ENCODE assay signal across 27 cellular contexts in the genomic region with DNA sequence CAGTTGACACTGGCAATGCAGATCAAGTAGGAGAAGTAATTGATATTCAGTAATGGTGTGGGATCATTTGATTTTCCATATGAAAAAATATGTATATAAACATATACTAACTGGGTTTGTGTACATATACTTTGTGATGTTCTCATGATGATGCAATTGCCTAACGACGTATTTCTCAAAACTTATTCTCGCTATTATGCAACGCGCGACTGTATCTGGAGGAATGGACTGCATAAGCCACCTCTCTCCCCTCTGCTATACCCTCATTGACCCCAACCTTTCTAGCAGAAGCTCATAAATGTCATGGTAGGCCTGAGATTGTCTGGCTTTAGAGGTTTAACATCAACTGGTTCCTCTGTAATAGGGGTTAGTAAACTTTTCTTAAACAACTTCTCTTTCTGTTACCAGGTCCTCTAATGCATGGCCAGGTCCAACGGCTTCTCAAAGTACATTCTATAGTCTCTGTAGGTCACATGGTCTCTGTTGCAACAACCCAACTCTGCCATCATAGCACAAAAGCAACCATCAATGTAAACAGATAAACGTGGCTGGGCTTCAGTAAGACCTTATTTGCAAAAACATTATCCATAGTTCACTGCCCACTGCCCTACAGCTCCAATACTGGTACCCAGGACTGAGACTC. TPM values are rescaled to one million over a fixed set of nuclear protein-coding genes. Genes with fewer than 3 reads are reported as not detected.
DNase-seq lines count a peak whose midpoint lies in the region; ATAC-seq and TF ChIP-seq lines count a peak whose summit lies in the region.
"Had no signal": no experiment of that assay in that cellular context is flagged by ENCODE, and none has a peak within 500 bp of the region (broad histone marks: within the 10 kb centered on the region; RNA-seq: fewer than 3 reads in every experiment).

No MANE protein-coding gene starts in this region.

- intact Hi-C loops in CD4-positive, alpha-beta T cell (cut with DNase I, micrococcal nuclease): no loop called here
- intact Hi-C loops in IMR-90 (cut with micrococcal nuclease): no loop called here
- intact Hi-C loops in naive thymus-derived CD4-positive, alpha-beta T cell (cut with micrococcal nuclease): no loop called here

- WGBS in IMR-90 (ENCODE audit: extremely low coverage in 2 of 2, insufficient read length in 1 of 2), 2 experiments: 0% methylated on average over 1 of the region's 8 CpGs; no CpG with 5 or more reads in 1 of the 2 experiments

- H2AK5ac ChIP-seq in IMR-90 (ENCODE audit: low read depth, low read length): no peak overlapping the region

- H3K4ac ChIP-seq in IMR-90 (ENCODE audit: low read depth, low read length): no peak overlapping the region

- peak overlapping the region; percentile 13 for H3K27ac ChIP-seq in CD4-positive, alpha-beta T cell (ENCODE audit: low read depth, low read length)
- no peak overlapping the region for H3K27ac ChIP-seq in IMR-90 (ENCODE audit: insufficient read depth, low read length)
- H3K27ac ChIP-seq in SU-DHL-6 (ENCODE audit: low read depth, low read length): peak overlapping the region; percentile 6; the same call in 1 of the 2 replicates
- no peak overlapping the region for H3K27ac ChIP-seq in naive thymus-derived CD4-positive, alpha-beta T cell (ENCODE audit: low read depth, low read length)
- H3K27ac ChIP-seq: breast epithelium, gastroesophageal sphincter, thyroid gland had no signal

- H3K14ac ChIP-seq in IMR-90 (replicated peaks; ENCODE audit: low read depth, low read length): no peak overlapping the region

- H3K4me3 ChIP-seq in IMR-90 (ENCODE audit: insufficient read depth, low read depth, low read length): no peak overlapping the region
- no peak overlapping the region for H3K4me3 ChIP-seq in SU-DHL-6 (ENCODE audit: insufficient read depth, low read length, poor library complexity, severe bottlenecking)
- H3K4me3 ChIP-seq in naive thymus-derived CD4-positive, alpha-beta T cell (ENCODE audit: low read length): no peak overlapping the region
- H3K4me3 ChIP-seq: breast epithelium, esophagus squamous epithelium, gastroesophageal sphincter, GM12878, thyroid gland had no signal

- no peak for TF ChIP-seq CTCF in CD4-positive, alpha-beta T cell (IDR thresholded peaks at IDR 0.05)
- TF ChIP-seq CTCF in IMR-90 (conservative IDR thresholded peaks at IDR 0.05; ENCODE audit: low read depth, low read length): no peak
- TF ChIP-seq CTCF in SU-DHL-6 (IDR thresholded peaks at IDR 0.05; ENCODE audit: insufficient read depth, low read length, poor library complexity, severe bottlenecking): no peak

- no peak overlapping the region for H2AK9ac ChIP-seq in IMR-90 (replicated peaks; ENCODE audit: low read depth, low read length, poor library complexity)

- no peaks in the 10 kb centered on the region for H3K27me3 Mint-ChIP-seq in CD4-positive, alpha-beta T cell
- no peaks in the 10 kb centered on the region for H3K27me3 Mint-ChIP-seq in naive thymus-derived CD4-positive, alpha-beta T cell
- H3K27me3 Mint-ChIP-seq: stimulated activated naive CD8-positive, alpha-beta T cell treated with anti-CD3 and anti-CD28 coated beads, Interleukin-15, Interleukin-2, amounts not matched to agents 100 ng/mL and 50 ng/mL, for 24 hours had no signal

- H2BK5ac ChIP-seq in IMR-90 (ENCODE audit: low read depth, low read length, poor library complexity, severe bottlenecking): no peak overlapping the region

- no peak overlapping the region for H4K8ac ChIP-seq in IMR-90 (ENCODE audit: low read depth in 2 of 2, low read length in 2 of 2)

- no peaks in the 10 kb centered on the region for H3K9me2 ChIP-seq in SU-DHL-6 (replicated peaks; ENCODE audit: insufficient read depth, low read length)

- H3K27me3 ChIP-seq in CD4-positive, alpha-beta T cell (ENCODE audit: control insufficient read depth, insufficient read depth, low read length): no peaks in the 10 kb centered on the region
- H3K27me3 ChIP-seq in IMR-90 (ENCODE audit: control insufficient read depth, insufficient read depth, low read length) (no peaks in the 10 kb centered on the region), SU-DHL-6 (ENCODE audit: low read length) (no peaks in the 10 kb centered on the region)
- no peaks in the 10 kb centered on the region for H3K27me3 ChIP-seq in naive thymus-derived CD4-positive, alpha-beta T cell (ENCODE audit: control insufficient read depth in 2 of 2, insufficient read depth in 2 of 2, low read length in 2 of 2)
- H3K27me3 ChIP-seq: breast epithelium, esophagus squamous epithelium, gastroesophageal sphincter, thyroid gland had no signal

- H3K9me3 Mint-ChIP-seq in CD4-positive, alpha-beta T cell: no peaks in the 10 kb centered on the region
- H3K9me3 Mint-ChIP-seq in naive thymus-derived CD4-positive, alpha-beta T cell: no peaks in the 10 kb centered on the region
- H3K9me3 Mint-ChIP-seq: stimulated activated naive CD8-positive, alpha-beta T cell treated with anti-CD3 and anti-CD28 coated beads, Interleukin-15, Interleukin-2, amounts not matched to agents 100 ng/mL and 50 ng/mL, for 24 hours; T-helper 1 cell treated with Interleukin-12 subunit alpha and Interleukin-12 subunit beta and Interleukin-4 antibody, amounts not matched to agents 30 μg/mL and 1 μg/mL, for 36 hours had no signal

- H3K18ac ChIP-seq in IMR-90 (ENCODE audit: low read depth, low read length): no peak overlapping the region

- in situ Hi-C loops in IMR-90 (cut with MboI; ENCODE audit: low sequenced_read_pairs): no loop called here

- peak overlapping the region; percentile 43 for H3K27ac Mint-ChIP-seq in CD4-positive, alpha-beta T cell
- peak overlapping the region in 7 of 9 donors; percentile 8 to 84 (median 59) for H3K27ac Mint-ChIP-seq in naive thymus-derived CD4-positive, alpha-beta T cell
- H3K27ac Mint-ChIP-seq: T-helper 1 cell treated with Interleukin-12 subunit alpha and Interleukin-12 subunit beta and Interleukin-4 antibody, amounts not matched to agents 30 μg/mL and 1 μg/mL, for 36 hours had no signal

- no peaks in the 10 kb centered on the region for H3K9me3 ChIP-seq in CD4-positive, alpha-beta T cell (ENCODE audit: control insufficient read depth, low read length)
- H3K9me3 ChIP-seq in IMR-90 (ENCODE audit: control insufficient read depth, insufficient read depth, low read length) (no peaks in the 10 kb centered on the region), SU-DHL-6 (ENCODE audit: insufficient read depth, low read length) (no peaks in the 10 kb centered on the region)
- no peaks in the 10 kb centered on the region for H3K9me3 ChIP-seq in naive thymus-derived CD4-positive, alpha-beta T cell (ENCODE audit: control insufficient read depth in 2 of 3, low read length in 3 of 3)
- H3K9me3 ChIP-seq: breast epithelium, Caco-2, esophagus squamous epithelium, gastroesophageal sphincter, thyroid gland had no signal

- peaks cover 2% of the 10 kb centered on the region; the same call in 1 of the 2 replicates for H3K9me1 ChIP-seq in IMR-90 (ENCODE audit: insufficient read depth, low read length)

- H4K91ac ChIP-seq in IMR-90 (ENCODE audit: insufficient read depth, low read depth, low read length): no peak overlapping the region

- dilution Hi-C loops in IMR-90 (cut with HindIII; ENCODE audit: low sequenced_read_pairs, unreplicated experiment): no loop called here

- peaks cover 10% of the 10 kb centered on the region; the same call in 1 of the 2 replicates for H3F3A ChIP-seq in SU-DHL-6 (ENCODE audit: insufficient read depth)

- no peak overlapping the region for H3K4me2 ChIP-seq in IMR-90 (ENCODE audit: low read depth, low read length)
- no peak overlapping the region for H3K4me2 ChIP-seq in SU-DHL-6 (ENCODE audit: low read depth, low read length, poor library complexity, severe bottlenecking)

- peaks cover 11% of the 10 kb centered on the region; the same call in 1 of the 2 replicates for H4K20me1 ChIP-seq in IMR-90 (ENCODE audit: insufficient read depth, low read length)
- H4K20me1 ChIP-seq in SU-DHL-6 (ENCODE audit: low read depth, low read length): no peaks in the 10 kb centered on the region

- H2BK15ac ChIP-seq in IMR-90 (ENCODE audit: low read depth, low read length): no peak overlapping the region

- no peak overlapping the region for H2BK20ac ChIP-seq in IMR-90 (ENCODE audit: low read depth, low read length)

- DNase-seq in CD4-positive, alpha-beta T cell: no peak
- DNase-seq in IMR-90 (no peak), NCI-H2029 (lab: John Stamatoyannopoulos, UW) (no peak)
- no peak for DNase-seq in naive thymus-derived CD4-positive, alpha-beta T cell
- DNase-seq: activated CD4-positive, alpha-beta T cell treated with anti-CD3 and anti-CD28 coated beads for 4 hours; activated CD8-positive, alpha-beta memory T cell treated with anti-CD3 and anti-CD28 coated beads, Interleukin-2, amount 50 U/mL, for 48 hours; activated effector memory CD4-positive, alpha-beta T cell treated with anti-CD3 and anti-CD28 coated beads, Interleukin-2, amount 50 U/mL, for 16 hours; Caco-2; DMS79 treated with DMSO at 0.1 percent for 48 hours; esophagus squamous epithelium; hypothalamus; NCI-H1436; NCI-H524 treated with DMSO at 0.1 percent for 48 hours; nucleus accumbens; PC-3; SHP77 treated with DMSO at 0.1 percent for 48 hours; small intestine; stimulated activated CD4-positive, alpha-beta T cell treated with anti-CD3 and anti-CD28 coated beads, Interleukin-2, amount 100 ng/mL, for 48 hours; thyroid gland had no signal

- H3K36me3 ChIP-seq in IMR-90 (ENCODE audit: control insufficient read depth, insufficient read depth, low read length): no peaks in the 10 kb centered on the region
- no peaks in the 10 kb centered on the region for H3K36me3 ChIP-seq in SU-DHL-6 (ENCODE audit: low read length)
- no peaks in the 10 kb centered on the region for H3K36me3 ChIP-seq in naive thymus-derived CD4-positive, alpha-beta T cell (ENCODE audit: control insufficient read depth in 2 of 3, insufficient read depth in 3 of 3, low read length in 3 of 3)
- H3K36me3 ChIP-seq: breast epithelium, gastroesophageal sphincter, thyroid gland had no signal

- H3K4me3 Mint-ChIP-seq in CD4-positive, alpha-beta T cell: no peak overlapping the region
- H3K4me3 Mint-ChIP-seq in naive thymus-derived CD4-positive, alpha-beta T cell: no peak overlapping the region
- H3K4me3 Mint-ChIP-seq: stimulated activated naive CD8-positive, alpha-beta T cell treated with anti-CD3 and anti-CD28 coated beads, Interleukin-15, Interleukin-2, amounts not matched to agents 100 ng/mL and 50 ng/mL, for 24 hours; T-helper 1 cell treated with Interleukin-12 subunit alpha and Interleukin-12 subunit beta and Interleukin-4 antibody, amounts not matched to agents 30 μg/mL and 1 μg/mL, for 36 hours had no signal

- no peak overlapping the region for H3K56ac ChIP-seq in IMR-90 (ENCODE audit: extremely low read depth, insufficient read depth, low read length)

- H3K79me2 ChIP-seq in SU-DHL-6 (ENCODE audit: insufficient read depth, low read length): peaks cover 61% of the 10 kb centered on the region

- no peak for TF ChIP-seq RAD21 in IMR-90 (IDR thresholded peaks at IDR 0.05; ENCODE audit: low read length)

- H3K4me1 Mint-ChIP-seq in CD4-positive, alpha-beta T cell (ENCODE audit: low read depth): peaks cover 52% of the 10 kb centered on the region
- H3K4me1 Mint-ChIP-seq in naive thymus-derived CD4-positive, alpha-beta T cell: peaks cover 34 to 63% (median 49%) of the 10 kb centered on the region in 7 donors

- no peak overlapping the region for H4K5ac ChIP-seq in IMR-90 (ENCODE audit: low read depth, low read length)

- ATAC-seq in CD4-positive, alpha-beta T cell (ENCODE audit: poor library complexity): no peak
- ATAC-seq in IMR-90 (ENCODE audit: low read depth) (no peak), GM21528 (IDR thresholded peaks at IDR 0.05; ENCODE audit: low FRiP score, unreplicated experiment) (no peak), GM18502 (IDR thresholded peaks at IDR 0.05; ENCODE audit: poor library complexity, unreplicated experiment) (no peak)
- peak; percentile 60 for ATAC-seq in naive thymus-derived CD4-positive, alpha-beta T cell
- ATAC-seq: gastroesophageal sphincter, GM12878, PC-3 had no signal

- H2AFZ ChIP-seq in IMR-90 (replicated peaks; ENCODE audit: low read length, poor library complexity): no peak overlapping the region
- no peak overlapping the region for H2AFZ ChIP-seq in SU-DHL-6 (ENCODE audit: low read depth, low read length, severe bottlenecking)

- H3K36me3 Mint-ChIP-seq in CD4-positive, alpha-beta T cell (ENCODE audit: low read depth): peaks cover 17% of the 10 kb centered on the region
- H3K36me3 Mint-ChIP-seq in naive thymus-derived CD4-positive, alpha-beta T cell: peaks cover 0 to 19% (median 4%) of the 10 kb centered on the region in 5 donors

- BruUV-seq in IMR-90 (replicated peaks; lab: Mats Ljungman, UMichigan): TSS peak; percentile 65

- POLR2A ChIA-PET in CD4-positive, alpha-beta T cell (lab: Charles Lee): no interaction called here
- POLR2A ChIA-PET in IMR-90 (lab: Charles Lee; ENCODE audit: unreplicated experiment): no interaction called here
- POLR2A ChIA-PET in naive thymus-derived CD4-positive, alpha-beta T cell (lab: Charles Lee): no interaction called here

- CTCF ChIA-PET in CD4-positive, alpha-beta T cell (lab: Charles Lee): interaction anchor here (0.5 kb wide), 1 partner anchor 280 kb away, joined by 3 read pairs; no protein-coding TSS in a partner anchor
- CTCF ChIA-PET in IMR-90 (lab: Yijun Ruan, JAX): interaction anchor here (0.6 to 0.7 kb wide), 3 partner anchors 21 to 344 kb away, joined by 3 to 6 read pairs (median 4); no protein-coding TSS in a partner anchor
- CTCF ChIA-PET in naive thymus-derived CD4-positive, alpha-beta T cell (lab: Charles Lee): interaction anchor here (0.6 kb wide), 2 partner anchors 616 to 1781 kb away, joined by 3 read pairs; no protein-coding TSS in a partner anchor

- H3K79me1 ChIP-seq in IMR-90 (ENCODE audit: low read depth in 1 of 2, low read length in 2 of 2): peaks cover 36 to 48% of the 10 kb centered on the region in 2 experiments

- TF ChIP-seq POLR2A in IMR-90 (IDR thresholded peaks at IDR 0.05; ENCODE audit: low read depth, low read length): no peak

- H3K4me1 ChIP-seq in IMR-90 (ENCODE audit: control insufficient read depth, insufficient read depth, low read length): peaks cover 2% of the 10 kb centered on the region; the same call in 1 of the 2 replicates
- H3K4me1 ChIP-seq in naive thymus-derived CD4-positive, alpha-beta T cell (ENCODE audit: control insufficient read depth in 2 of 2, insufficient read depth in 2 of 2, low read length in 2 of 2): peaks cover 1% of the 10 kb centered on the region in 2 donors
- H3K4me1 ChIP-seq: breast epithelium had no signal

- H3K9ac ChIP-seq in IMR-90 (ENCODE audit: low read depth, low read length): no peak overlapping the region
- H3K9ac ChIP-seq in SU-DHL-6 (ENCODE audit: low read length): no peak overlapping the region

- H2BK120ac ChIP-seq in IMR-90 (ENCODE audit: low read depth, low read length): no peak overlapping the region

- H3K23ac ChIP-seq in IMR-90 (ENCODE audit: low read depth, low read length): no peak overlapping the region

RNA-seq across cellular contexts. Expression of gene FOXN3, which starts 59.3 kb away (rescaled TPM):
- total RNA-seq in CD4-positive, alpha-beta T cell: 100 to 1,000 TPM; 124 to 127 TPM
- total RNA-seq in IMR-90 (2012; rRNA removed): 32.5 and 33.7 TPM in 2 replicates
- 22.6 and 23.5 TPM in 2 replicates for polyA plus RNA-seq in IMR-90 (2012; rRNA removed)
- polyA plus RNA-seq in IMR-90 (2012; cell fraction: cytosol; rRNA removed): 13.7 and 16.8 TPM in 2 replicates
- 13.3 and 17.3 TPM in 2 replicates for polyA plus RNA-seq in IMR-90 (2012; cell fraction: nucleus; rRNA removed; ENCODE audit: low replicate concordance)
- 100 to 1,000 TPM; 103 to 192 (median 149) TPM for total RNA-seq in naive thymus-derived CD4-positive, alpha-beta T cell
- 100 to 1,000 TPM; 120 to 156 TPM for polyA plus RNA-seq in naive thymus-derived CD4-positive, alpha-beta T cell

Comparison
In these comparisons a context has a peak if more than half of its experiments do, and no peak if none do; other contexts are left out.
1. H3K27ac ChIP-seq: peak in CD4-positive, alpha-beta T cell (single experiment) and SU-DHL-6 (single experiment); none in IMR-90 (single experiment) and naive thymus-derived CD4-positive, alpha-beta T cell (single experiment).